In genomic region chr11:123483058-123483457, GRCh38 we compare ENCODE assay signal across 19 cellular contexts. TPM values are rescaled to one million over a fixed set of nuclear protein-coding genes. Genes with fewer than 3 reads are reported as not detected.
DNase-seq lines count a peak whose midpoint lies in the region; ATAC-seq, FAIRE-seq and TF ChIP-seq lines count a peak whose summit lies in the region.
"Had no signal": no experiment of that assay in that cellular context is flagged by ENCODE, and none has a peak within 500 bp of the region (broad histone marks: within the 10 kb centered on the region; RNA-seq: fewer than 3 reads in every experiment).

No MANE protein-coding gene starts in this region.

- H3K4me1 ChIP-seq in breast epithelium = no peaks in the 10 kb centered on the region
- H3K4me1 ChIP-seq in astrocyte (ENCODE audit: insufficient read depth, low read length) = peaks cover 2% of the 10 kb centered on the region
- no peaks in the 10 kb centered on the region for H3K4me1 ChIP-seq in gastroesophageal sphincter

- H3K36me3 ChIP-seq in breast epithelium (no peaks in the 10 kb centered on the region), astrocyte (ENCODE audit: insufficient read depth, low read length) (no peaks in the 10 kb centered on the region), gastroesophageal sphincter (no peaks in the 10 kb centered on the region)
- H3K36me3 ChIP-seq: transverse colon had no signal

- CTCF ChIA-PET in MCF 10A (lab: Yijun Ruan, JAX) = interaction anchor here (0.8 to 3.3 kb wide), 6 partner anchors 11 to 379 kb away, joined by 3 to 36 read pairs (median 4); no protein-coding TSS in a partner anchor

- H3K9me3 ChIP-seq in breast epithelium (no peaks in the 10 kb centered on the region), astrocyte (ENCODE audit: insufficient read depth, low read depth, low read length) (no peaks in the 10 kb centered on the region), gastroesophageal sphincter (no peaks in the 10 kb centered on the region)
- H3K9me3 ChIP-seq: transverse colon had no signal

- no peak overlapping the region for H3K9ac ChIP-seq in astrocyte (ENCODE audit: low read length)

- H2AFZ ChIP-seq in astrocyte (ENCODE audit: low read depth, low read length) = no peak overlapping the region

- no peak for TF ChIP-seq POLR2A in breast epithelium (IDR thresholded peaks at IDR 0.05)
- no peak for TF ChIP-seq POLR2A in gastroesophageal sphincter (IDR thresholded peaks at IDR 0.05)

- H3K36me3 Mint-ChIP-seq in MCF 10A (ENCODE audit: insufficient read depth, unreplicated experiment) (no peaks in the 10 kb centered on the region), astrocyte (ENCODE audit: low read depth, unreplicated experiment) (peaks cover 4% of the 10 kb centered on the region)
- H3K36me3 Mint-ChIP-seq: IgD-negative memory B cell had no signal

- H4K20me1 ChIP-seq in astrocyte (ENCODE audit: insufficient read depth, low read length) = no peaks in the 10 kb centered on the region

- no peaks in the 10 kb centered on the region for H3K27me3 ChIP-seq in breast epithelium
- no peaks in the 10 kb centered on the region for H3K27me3 ChIP-seq in astrocyte (ENCODE audit: insufficient read depth, low read length)
- H3K27me3 ChIP-seq in gastroesophageal sphincter = peaks cover 6% of the 10 kb centered on the region
- H3K27me3 ChIP-seq: transverse colon had no signal

- no peak for TF ChIP-seq CTCF in MCF 10A (IDR thresholded peaks at IDR 0.05; ENCODE audit: unreplicated experiment)
- TF ChIP-seq CTCF in breast epithelium (IDR thresholded peaks at IDR 0.05) = no peak
- TF ChIP-seq CTCF in astrocyte (IDR thresholded peaks at IDR 0.05; ENCODE audit: insufficient read depth, low read depth, low read length) = no peak
- TF ChIP-seq CTCF in gastroesophageal sphincter (IDR thresholded peaks at IDR 0.05) = no peak

- H3K4me3 ChIP-seq in breast epithelium (no peak overlapping the region), astrocyte (ENCODE audit: insufficient read depth, low read depth, low read length) (no peak overlapping the region), gastroesophageal sphincter (no peak overlapping the region)
- H3K4me3 ChIP-seq: transverse colon had no signal

- peaks cover 4% of the 10 kb centered on the region for H3K4me1 Mint-ChIP-seq in MCF 10A (ENCODE audit: insufficient read depth, unreplicated experiment)
- peaks cover 6% of the 10 kb centered on the region for H3K4me1 Mint-ChIP-seq in astrocyte (ENCODE audit: low read depth, unreplicated experiment)

- FAIRE-seq in astrocyte (lab: Jason Lieb, UNC) = no peak
- FAIRE-seq: GM19239, small intestine had no signal

- intact Hi-C loops in MCF 10A (cut with micrococcal nuclease) = no loop called here
- intact Hi-C loops in breast epithelium (cut with DNase I; ENCODE audit: low total_unique reads) = loop anchor here (10.0 kb wide), 1 partner anchor 188 kb away; no protein-coding TSS in a partner anchor

- peak overlapping the region; percentile 15 for H3K4me2 ChIP-seq in astrocyte (ENCODE audit: low read length)

- H3K79me2 ChIP-seq in astrocyte (ENCODE audit: insufficient read depth, low read length) = no peaks in the 10 kb centered on the region

- ATAC-seq in stimulated activated naive CD8-positive, alpha-beta T cell treated with anti-CD3 and anti-CD28 coated beads, Interleukin-15, Interleukin-2, amounts not matched to agents 100 U/mL and 50 U/mL, for 24 hours = peak; percentile 60
- ATAC-seq in gastroesophageal sphincter = no peak

- H3K27ac Mint-ChIP-seq in MCF 10A (ENCODE audit: low read depth, unreplicated experiment) = no peak overlapping the region
- H3K27ac Mint-ChIP-seq in astrocyte (ENCODE audit: unreplicated experiment) = peak overlapping the region; percentile 74
- H3K27ac Mint-ChIP-seq: T-helper 2 cell treated with Interferon-gamma antibody and Interleukin-4, amounts not matched to agents 5 μg/mL and 100 μg/mL, for 36 hours had no signal

- no TSS peak for BruUV-seq in MCF 10A (replicated peaks; lab: Mats Ljungman, UMichigan)

- peak; percentile 73 for DNase-seq in MCF 10A (ENCODE audit: unreplicated experiment)
- no peak for DNase-seq in breast epithelium (ENCODE audit: low spot score in 2 of 2)
- DNase-seq in HPDE6-E6E7 (ENCODE audit: extremely low spot score) = peak; percentile 86
- DNase-seq in astrocyte (ENCODE audit: low read depth) = peak; percentile 76
- no peak for DNase-seq in stimulated activated naive CD8-positive, alpha-beta T cell treated with anti-CD3 and anti-CD28 coated beads, Interleukin-15, Interleukin-2, amounts not matched to agents 100 U/mL and 50 U/mL, for 24 hours
- DNase-seq in NCI-H2171 (lab: John Stamatoyannopoulos, UW) = no peak
- DNase-seq in occipital lobe (lab: John Stamatoyannopoulos, UW) = no peak
- DNase-seq: activated naive CD4-positive, alpha-beta T cell treated with anti-CD3 and anti-CD28 coated beads, Interleukin-2, amount 50 U/mL, for 16 hours; central memory CD4-positive, alpha-beta T cell; GDM1; NCI-H1436; NCI-H510A; small intestine; transverse colon had no signal

- no peak overlapping the region for H3K4me3 Mint-ChIP-seq in MCF 10A (ENCODE audit: unreplicated experiment)
- no peak overlapping the region for H3K4me3 Mint-ChIP-seq in astrocyte (ENCODE audit: unreplicated experiment)
- H3K4me3 Mint-ChIP-seq: T-helper 2 cell treated with Interferon-gamma antibody and Interleukin-4, amounts not matched to agents 5 μg/mL and 100 μg/mL, for 36 hours had no signal

- TF ChIP-seq EP300 in gastroesophageal sphincter (IDR thresholded peaks at IDR 0.05) = no peak

- no peaks in the 10 kb centered on the region for H3K9me3 Mint-ChIP-seq in MCF 10A (ENCODE audit: unreplicated experiment)
- H3K9me3 Mint-ChIP-seq in astrocyte (ENCODE audit: unreplicated experiment) = no peaks in the 10 kb centered on the region
- H3K9me3 Mint-ChIP-seq: IgD-negative memory B cell; T-helper 2 cell treated with Interferon-gamma antibody and Interleukin-4, amounts not matched to agents 5 μg/mL and 100 μg/mL, for 36 hours had no signal

- H3K27ac ChIP-seq in breast epithelium (no peak overlapping the region), astrocyte (ENCODE audit: low read depth, low read length) (no peak overlapping the region), gastroesophageal sphincter (no peak overlapping the region)
- H3K27ac ChIP-seq: C4-2B, transverse colon had no signal

- H3K27me3 Mint-ChIP-seq in MCF 10A (ENCODE audit: insufficient read depth, unreplicated experiment) (no peaks in the 10 kb centered on the region), astrocyte (ENCODE audit: low read depth, unreplicated experiment) (peaks cover 2% of the 10 kb centered on the region)

- WGBS in gastroesophageal sphincter (ENCODE audit: low coverage in 1 of 2), 2 donors = 85 to 86% methylated on average over 5 to 8 of the region's 8 CpGs

- POLR2A ChIA-PET in MCF 10A (lab: Yijun Ruan, JAX) = no interaction called here

RNA-seq across cellular contexts. Expression of gene GRAMD1B, which starts 53.0 kb away (rescaled TPM):
- total RNA-seq in MCF 10A (2022) (0.26 and 0.27 TPM in 2 replicates), breast epithelium (10 to 100 TPM in 1 of 3 donors, 1 to 10 TPM in 2; 2.0 to 10.2 (median 8.2) TPM), astrocyte (4.9 and 6.5 TPM in 2 replicates), gastroesophageal sphincter (1 to 10 TPM; 1.8 to 4.0 (median 3.0) TPM), occipital lobe (59.9 TPM)

Comparison
In these comparisons a context has a peak if more than half of its experiments do, and no peak if none do; other contexts are left out.
1. DNase-seq: peak in MCF 10A (single experiment), HPDE6-E6E7 (single experiment) and astrocyte (single experiment); none in breast epithelium (0 of 2), stimulated activated naive CD8-positive, alpha-beta T cell treated with anti-CD3 and anti-CD28 coated beads, Interleukin-15, Interleukin-2, amounts not matched to agents 100 U/mL and 50 U/mL, for 24 hours (single experiment), NCI-H2171 (single experiment) and occipital lobe (single experiment).